In genomic region chr10:12019343-12019971, GRCh38 we compare ENCODE assay signal across 1 cellular context.
TF ChIP-seq lines count a peak whose summit lies in the region.

No MANE protein-coding gene starts in this region.

TF ChIP-seq in GM12878, 131 proteins besides CTCF, POLR2A, EP300 and RAD21:
- 0 out of 2 replicates have a peak, but pooled peaks have one; percentile 21 for TF ChIP-seq MLLT1 (IDR thresholded peaks at IDR 0.05)
- no peak for TF ChIP-seq JUNB (IDR thresholded peaks at IDR 0.05)
